Comparison of ENCODE assay signal across 12 cellular contexts in genomic region chr1:109636201-109636952, GRCh38. TPM values are rescaled to one million over a fixed set of nuclear protein-coding genes. Genes with fewer than 3 reads are reported as not detected.
DNase-seq lines count a peak whose midpoint lies in the region; ATAC-seq and TF ChIP-seq lines count a peak whose summit lies in the region.
"Had no signal": no experiment of that assay in that cellular context is flagged by ENCODE, and none has a peak within 500 bp of the region (broad histone marks: within the 10 kb centered on the region; RNA-seq: fewer than 3 reads in every experiment).

No MANE protein-coding gene starts in this region.

- no peak for TF ChIP-seq CTCF in Caco-2 (IDR thresholded peaks at IDR 0.05; ENCODE audit: insufficient read depth in 1 of 2, low read depth in 1 of 2, low read length in 1 of 2, severe bottlenecking in 1 of 2, unreplicated experiment in 1 of 2)
- no peak for TF ChIP-seq CTCF in epithelial cell of esophagus (IDR thresholded peaks at IDR 0.05; ENCODE audit: insufficient read depth, low read depth, low read length, missing control alignments)
- TF ChIP-seq CTCF in nephron (IDR thresholded peaks at IDR 0.05; ENCODE audit: unreplicated experiment in 3 of 3) = no peak

- H3K4me3 ChIP-seq in Caco-2 (ENCODE audit: low read depth, low read length) (no peak overlapping the region), epithelial cell of esophagus (ENCODE audit: low read length) (no peak overlapping the region)

- H3K27me3 ChIP-seq in Caco-2 (replicated peaks; ENCODE audit: control insufficient read depth, insufficient read depth, low read length) = no peaks in the 10 kb centered on the region

- H3K36me3 Mint-ChIP-seq in Caco-2 (ENCODE audit: insufficient read depth, unreplicated experiment) (peaks cover 11% of the 10 kb centered on the region), nephron (ENCODE audit: low read depth) (peaks cover 9% of the 10 kb centered on the region), T-cell (peaks cover 5% of the 10 kb centered on the region)

- intact Hi-C loops in Caco-2 (cut with micrococcal nuclease; ENCODE audit: unreplicated experiment) = no loop called here

- no TSS peak for BruUV-seq in Caco-2 (replicated peaks; lab: Mats Ljungman, UMichigan)

- DNase-seq in Caco-2 (peak in 1 of 2 experiments; percentile 33), NCI-H2227 (lab: John Stamatoyannopoulos, UW; ENCODE audit: unreplicated experiment) (peak; percentile 49), epithelial cell of esophagus (ENCODE audit: low read depth) (peak; percentile 53), NCI-H82 (lab: John Stamatoyannopoulos, UW) (no peak), T-cell (no peak), HuH-7 (ENCODE audit: low spot score) (no peak)
- DNase-seq: activated T-cell treated with anti-CD3 and anti-CD28 coated beads, Interleukin-2, amount 50 U/mL, for 1 hour; Calu3; NCI-H187 had no signal

- H3K36me3 ChIP-seq in Caco-2 (ENCODE audit: control insufficient read depth, insufficient read depth, low read length) = no peaks in the 10 kb centered on the region

- peak overlapping the region; percentile 48 for H3K27ac Mint-ChIP-seq in Caco-2 (ENCODE audit: unreplicated experiment)
- peak overlapping the region; percentile 14 to 65 (median 40) for H3K27ac Mint-ChIP-seq in nephron
- H3K27ac Mint-ChIP-seq in T-cell = no peak overlapping the region

- H3K27me3 Mint-ChIP-seq in Caco-2 (ENCODE audit: insufficient read depth, unreplicated experiment) (no peaks in the 10 kb centered on the region), nephron (ENCODE audit: low read depth) (peaks cover 4% of the 10 kb centered on the region), T-cell (no peaks in the 10 kb centered on the region)

- peaks cover 9% of the 10 kb centered on the region for H3K4me1 Mint-ChIP-seq in Caco-2 (ENCODE audit: low read depth, unreplicated experiment)
- H3K4me1 Mint-ChIP-seq in nephron = peaks cover 47% of the 10 kb centered on the region
- H3K4me1 Mint-ChIP-seq in T-cell = peaks cover 16 to 21% (median 19%) of the 10 kb centered on the region in 3 donors

- CTCF ChIA-PET in Caco-2 (lab: Charles Lee) = interaction anchor here (0.7 kb wide), 1 partner anchor 158 kb away, joined by 3 read pairs; no protein-coding TSS in a partner anchor
- CTCF ChIA-PET in T-cell (lab: Charles Lee) = interaction anchor here (0.5 to 1.4 kb wide), 3 partner anchors 9 to 391 kb away, joined by 5 to 8 read pairs (median 8); no protein-coding TSS in a partner anchor

- POLR2A ChIA-PET in Caco-2 (lab: Charles Lee) (no interaction called here), T-cell (lab: Charles Lee) (no interaction called here)

- H3K4me3 Mint-ChIP-seq in Caco-2 (ENCODE audit: unreplicated experiment) = no peak overlapping the region
- no peak overlapping the region for H3K4me3 Mint-ChIP-seq in nephron
- no peak overlapping the region for H3K4me3 Mint-ChIP-seq in T-cell

- H3K9me3 ChIP-seq in Caco-2 = no peaks in the 10 kb centered on the region

- ATAC-seq in T-cell (replicated peaks in 1 of 4) = no peak
- no peak for ATAC-seq in HG02884 (IDR thresholded peaks at IDR 0.05; ENCODE audit: unreplicated experiment)

- H3K9me3 Mint-ChIP-seq in Caco-2 (ENCODE audit: unreplicated experiment) = no peaks in the 10 kb centered on the region
- no peaks in the 10 kb centered on the region for H3K9me3 Mint-ChIP-seq in nephron
- H3K9me3 Mint-ChIP-seq in T-cell = no peaks in the 10 kb centered on the region

- peaks cover 8% of the 10 kb centered on the region for H3K4me1 ChIP-seq in Caco-2

RNA-seq across cellular contexts. Expression of gene AMPD2, which starts 16.7 kb away (rescaled TPM):
- total RNA-seq in Caco-2 (2022) (40.3 and 47.8 TPM in 2 replicates), T-cell (100 to 1,000 TPM in 3 of 5 donors, 10 to 100 TPM in 2; 90.2 to 285 (median 100) TPM)

RNA-seq across cellular contexts. Expression of gene GNAT2, which starts 17.0 kb away (rescaled TPM):
- total RNA-seq in Caco-2 (2022) (not detected in 2 replicates), T-cell (not detected)
- total RNA-seq: Calu3, epithelial cell of proximal tubule had no signal

RNA-seq across cellular contexts. Expression of gene GSTM4, which starts 19.5 kb away (rescaled TPM):
- total RNA-seq in Caco-2 (2022) = 9.6 and 11.9 TPM in 2 replicates
- total RNA-seq in T-cell = 10 to 100 TPM; 14.6 to 28.5 (median 20.8) TPM

RNA-seq across cellular contexts. Expression of gene GSTM2, which starts 31.5 kb away (rescaled TPM):
- 0.84 and 1.7 TPM in 2 replicates for total RNA-seq in Caco-2 (2022)
- total RNA-seq in T-cell = 100 to 1,000 TPM in 1 of 5 donors, 10 to 100 TPM in 4; 51.9 to 102 (median 77.4) TPM

RNA-seq across cellular contexts. Expression of gene GSTM1, which starts 51.2 kb away (rescaled TPM):
- total RNA-seq in Caco-2 (2022) (not detected in 2 replicates), T-cell (10 to 100 TPM in 4 of 5 donors, under 1 TPM in 1; 0.44 to 50.3 (median 30.7) TPM)
- total RNA-seq: epithelial cell of proximal tubule had no signal

Comparison
In these comparisons a context has a peak if more than half of its experiments do, and no peak if none do; other contexts are left out.
1. DNase-seq: peak in NCI-H2227 (single experiment) and epithelial cell of esophagus (single experiment); none in NCI-H82 (single experiment), T-cell (0 of 34) and HuH-7 (single experiment).
2. H3K27ac Mint-ChIP-seq: peak in Caco-2 (single experiment) and nephron (3 of 3); none in T-cell (0 of 2).